1 cellular context compared by ENCODE assay signal in genomic region chr16:84749815-84750214, GRCh38.
TF ChIP-seq lines count a peak whose summit lies in the region.

No MANE protein-coding gene starts in this region.

TF ChIP-seq in HepG2, 621 proteins besides CTCF, POLR2A, EP300 and RAD21:
- no peak for TF ChIP-seq TBX2 (CRISPR knock-in tag; IDR thresholded peaks at IDR 0.05; ENCODE audit: borderline replicate concordance)
- TF ChIP-seq RBM22 (optimal IDR thresholded peaks at IDR 0.05; ENCODE audit: low read length), result peak; percentile 77
